ENCODE assay signal across 16 cellular contexts in the genomic region with DNA sequence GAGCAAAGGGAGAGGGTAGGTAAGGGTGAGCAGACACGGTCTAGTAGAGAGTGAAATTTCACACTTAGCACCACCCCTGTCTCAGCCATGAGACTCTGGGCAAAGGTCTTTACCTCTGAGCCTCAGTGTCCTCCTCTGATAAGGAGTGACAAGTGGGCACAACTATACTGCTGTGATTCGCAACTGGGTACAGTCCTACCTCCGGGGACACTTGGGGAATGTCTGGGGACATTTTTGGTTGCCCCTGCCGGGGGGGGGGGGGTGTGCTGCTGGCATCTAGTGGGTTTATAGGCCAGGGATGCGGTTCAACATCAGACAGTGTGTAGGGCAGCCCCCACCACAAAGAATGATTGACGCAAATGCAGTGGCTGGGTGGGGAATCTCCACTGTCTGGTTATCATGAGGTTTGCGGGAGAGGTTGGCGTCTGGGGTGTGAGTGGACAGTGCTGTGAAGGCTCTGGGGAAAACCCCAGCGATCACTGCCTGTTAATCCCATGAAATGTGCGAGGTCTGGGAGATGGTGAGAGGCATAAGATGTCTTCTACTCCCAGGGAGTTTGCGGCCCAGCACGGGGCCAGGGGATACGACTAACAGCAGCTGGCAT. TPM values are rescaled to one million over a fixed set of nuclear protein-coding genes. Genes with fewer than 3 reads are reported as not detected.
DNase-seq lines count a peak whose midpoint lies in the region; ATAC-seq lines count a peak whose summit lies in the region.
"Had no signal": no experiment of that assay in that cellular context is flagged by ENCODE, and none has a peak within 500 bp of the region (broad histone marks: within the 10 kb centered on the region; RNA-seq: fewer than 3 reads in every experiment).

No MANE protein-coding gene starts in this region.

- H3K27me3 Mint-ChIP-seq in activated T-cell treated with anti-CD3 and anti-CD28 coated beads, Interleukin-2, amount 50 U/mL, for 72 hours (ENCODE audit: low read depth), result no peaks in the 10 kb centered on the region
- no peaks in the 10 kb centered on the region for H3K27me3 Mint-ChIP-seq in activated CD8-positive, alpha-beta T cell treated with anti-CD3 and anti-CD28 coated beads, Interleukin-2, amount 10 ng/mL, durations not matched to agents 7 days and 5 days (ENCODE audit: low read depth)
- no peaks in the 10 kb centered on the region for H3K27me3 Mint-ChIP-seq in stimulated activated naive CD8-positive, alpha-beta T cell treated with anti-CD3 and anti-CD28 coated beads, Interleukin-15, Interleukin-2, amounts not matched to agents 100 ng/mL and 50 ng/mL, for 24 hours

- ATAC-seq in activated T-cell treated with anti-CD3 and anti-CD28 coated beads, Interleukin-2, amount 50 U/mL, for 72 hours (replicated peaks in 1 of 2), result peak in 1 of 2 donors; percentile 12
- ATAC-seq in activated CD8-positive, alpha-beta T cell treated with anti-CD3 and anti-CD28 coated beads, Interleukin-2, amount 10 ng/mL, durations not matched to agents 7 days and 5 days, result no peak
- ATAC-seq in GM21737 (IDR thresholded peaks at IDR 0.05; ENCODE audit: unreplicated experiment), result no peak
- no peak for ATAC-seq in GM19324 (IDR thresholded peaks at IDR 0.05; ENCODE audit: low FRiP score, unreplicated experiment)
- ATAC-seq: esophagus mucosa, HepG2, Panc1, pancreas had no signal

- H3K4me1 Mint-ChIP-seq in activated T-cell treated with anti-CD3 and anti-CD28 coated beads, Interleukin-2, amount 50 U/mL, for 72 hours (ENCODE audit: low read depth), result peaks cover 45% of the 10 kb centered on the region
- H3K4me1 Mint-ChIP-seq in activated CD8-positive, alpha-beta T cell treated with anti-CD3 and anti-CD28 coated beads, Interleukin-2, amount 10 ng/mL, durations not matched to agents 7 days and 5 days (ENCODE audit: low read depth), result peaks cover 50% of the 10 kb centered on the region
- peaks cover 55% of the 10 kb centered on the region for H3K4me1 Mint-ChIP-seq in stimulated activated naive CD8-positive, alpha-beta T cell treated with anti-CD3 and anti-CD28 coated beads, Interleukin-15, Interleukin-2, amounts not matched to agents 100 ng/mL and 50 ng/mL, for 24 hours (ENCODE audit: low read depth)

- POLR2A ChIA-PET in activated CD8-positive, alpha-beta T cell treated with anti-CD3 and anti-CD28 coated beads, Interleukin-2, amount 10 ng/mL, durations not matched to agents 7 days and 5 days (lab: Charles Lee), result interaction anchor here (1.6 kb wide), 1 partner anchor 30 kb away, joined by 5 read pairs; no protein-coding TSS in a partner anchor

- no peaks in the 10 kb centered on the region for H3K9me3 Mint-ChIP-seq in activated T-cell treated with anti-CD3 and anti-CD28 coated beads, Interleukin-2, amount 50 U/mL, for 72 hours
- H3K9me3 Mint-ChIP-seq in activated CD8-positive, alpha-beta T cell treated with anti-CD3 and anti-CD28 coated beads, Interleukin-2, amount 10 ng/mL, durations not matched to agents 7 days and 5 days (ENCODE audit: insufficient read depth), result no peaks in the 10 kb centered on the region
- H3K9me3 Mint-ChIP-seq in stimulated activated naive CD8-positive, alpha-beta T cell treated with anti-CD3 and anti-CD28 coated beads, Interleukin-15, Interleukin-2, amounts not matched to agents 100 ng/mL and 50 ng/mL, for 24 hours, result no peaks in the 10 kb centered on the region

- peaks cover 0 to 7% of the 10 kb centered on the region in 2 donors for H3K36me3 Mint-ChIP-seq in activated T-cell treated with anti-CD3 and anti-CD28 coated beads, Interleukin-2, amount 50 U/mL, for 72 hours (ENCODE audit: insufficient read depth in 2 of 2)
- peaks cover 7% of the 10 kb centered on the region for H3K36me3 Mint-ChIP-seq in activated CD8-positive, alpha-beta T cell treated with anti-CD3 and anti-CD28 coated beads, Interleukin-2, amount 10 ng/mL, durations not matched to agents 7 days and 5 days (ENCODE audit: low read depth)
- peaks cover 18% of the 10 kb centered on the region for H3K36me3 Mint-ChIP-seq in stimulated activated naive CD8-positive, alpha-beta T cell treated with anti-CD3 and anti-CD28 coated beads, Interleukin-15, Interleukin-2, amounts not matched to agents 100 ng/mL and 50 ng/mL, for 24 hours (ENCODE audit: low read depth)

- peak in 1 of 2 donors; percentile 35 for DNase-seq in activated T-cell treated with anti-CD3 and anti-CD28 coated beads, Interleukin-2, amount 50 U/mL, for 72 hours
- no peak for DNase-seq in activated T-cell treated with anti-CD3 and anti-CD28 coated beads, Interleukin-2, amount 50 U/mL, for 48 hours
- DNase-seq in activated CD8-positive, alpha-beta T cell treated with anti-CD3 and anti-CD28 coated beads, Interleukin-2, amount 10 ng/mL, durations not matched to agents 7 days and 5 days, result no peak
- DNase-seq in iris pigment epithelial cell (ENCODE audit: low read depth), result peak; percentile 41
- DNase-seq in hepatic stellate cell (ENCODE audit: low spot score), result no peak
- DNase-seq: DMS79, mammary epithelial cell, NCI-H1417 treated with DMSO at 0.1 percent for 48 hours, pancreas, upper lobe of left lung had no signal

- CTCF ChIA-PET in activated CD8-positive, alpha-beta T cell treated with anti-CD3 and anti-CD28 coated beads, Interleukin-2, amount 10 ng/mL, durations not matched to agents 7 days and 5 days (lab: Charles Lee), result interaction anchor here (1.0 kb wide), 1 partner anchor 18 kb away, joined by 3 read pairs; no protein-coding TSS in a partner anchor

- peak overlapping the region; percentile 83 for H3K27ac Mint-ChIP-seq in activated T-cell treated with anti-CD3 and anti-CD28 coated beads, Interleukin-2, amount 50 U/mL, for 72 hours
- peak overlapping the region; percentile 26 for H3K27ac Mint-ChIP-seq in activated CD8-positive, alpha-beta T cell treated with anti-CD3 and anti-CD28 coated beads, Interleukin-2, amount 10 ng/mL, durations not matched to agents 7 days and 5 days
- H3K27ac Mint-ChIP-seq in stimulated activated naive CD8-positive, alpha-beta T cell treated with anti-CD3 and anti-CD28 coated beads, Interleukin-15, Interleukin-2, amounts not matched to agents 100 ng/mL and 50 ng/mL, for 24 hours, result peak overlapping the region; percentile 91

- H3K4me3 Mint-ChIP-seq in activated T-cell treated with anti-CD3 and anti-CD28 coated beads, Interleukin-2, amount 50 U/mL, for 72 hours, result peak overlapping the region; percentile 36 to 53
- H3K4me3 Mint-ChIP-seq in activated CD8-positive, alpha-beta T cell treated with anti-CD3 and anti-CD28 coated beads, Interleukin-2, amount 10 ng/mL, durations not matched to agents 7 days and 5 days, result no peak overlapping the region
- peak overlapping the region; percentile 70 for H3K4me3 Mint-ChIP-seq in stimulated activated naive CD8-positive, alpha-beta T cell treated with anti-CD3 and anti-CD28 coated beads, Interleukin-15, Interleukin-2, amounts not matched to agents 100 ng/mL and 50 ng/mL, for 24 hours

RNA-seq across cellular contexts. Expression of gene NACC1, which starts 4.3 kb away (rescaled TPM):
- 10 to 100 TPM; 53.6 to 76.0 TPM for total RNA-seq in activated T-cell treated with anti-CD3 and anti-CD28 coated beads, Interleukin-2, amount 50 U/mL, for 72 hours
- 10 to 100 TPM; 74.6 to 84.8 TPM for total RNA-seq in activated CD8-positive, alpha-beta T cell treated with anti-CD3 and anti-CD28 coated beads, Interleukin-2, amount 10 ng/mL, durations not matched to agents 7 days and 5 days

RNA-seq across cellular contexts. Expression of gene TRMT1, which starts 5.8 kb away (rescaled TPM):
- 10 to 100 TPM; 41.0 to 46.0 TPM for total RNA-seq in activated T-cell treated with anti-CD3 and anti-CD28 coated beads, Interleukin-2, amount 50 U/mL, for 72 hours
- 10 to 100 TPM; 59.8 to 60.3 TPM for total RNA-seq in activated CD8-positive, alpha-beta T cell treated with anti-CD3 and anti-CD28 coated beads, Interleukin-2, amount 10 ng/mL, durations not matched to agents 7 days and 5 days

RNA-seq across cellular contexts. Expression of gene LYL1, which starts 19.7 kb away (rescaled TPM):
- 1 to 10 TPM; 4.8 to 6.3 TPM for total RNA-seq in activated T-cell treated with anti-CD3 and anti-CD28 coated beads, Interleukin-2, amount 50 U/mL, for 72 hours
- total RNA-seq in activated CD8-positive, alpha-beta T cell treated with anti-CD3 and anti-CD28 coated beads, Interleukin-2, amount 10 ng/mL, durations not matched to agents 7 days and 5 days, result 1 to 10 TPM; 3.3 to 3.8 TPM
- total RNA-seq: mammary epithelial cell had no signal

RNA-seq across cellular contexts. Expression of gene STX10, which starts 27.8 kb away (rescaled TPM):
- total RNA-seq in activated T-cell treated with anti-CD3 and anti-CD28 coated beads, Interleukin-2, amount 50 U/mL, for 72 hours, result 10 to 100 TPM; 73.9 to 89.9 TPM
- 10 to 100 TPM; 68.4 to 69.2 TPM for total RNA-seq in activated CD8-positive, alpha-beta T cell treated with anti-CD3 and anti-CD28 coated beads, Interleukin-2, amount 10 ng/mL, durations not matched to agents 7 days and 5 days

RNA-seq across cellular contexts. Expression of gene IER2, which starts 27.8 kb away (rescaled TPM):
- total RNA-seq in activated T-cell treated with anti-CD3 and anti-CD28 coated beads, Interleukin-2, amount 50 U/mL, for 72 hours, result 100 to 1,000 TPM; 168 to 184 TPM
- 100 to 1,000 TPM; 203 to 210 TPM for total RNA-seq in activated CD8-positive, alpha-beta T cell treated with anti-CD3 and anti-CD28 coated beads, Interleukin-2, amount 10 ng/mL, durations not matched to agents 7 days and 5 days

Comparison
In these comparisons a context has a peak if more than half of its experiments do, and no peak if none do; other contexts are left out.
1. H3K27ac Mint-ChIP-seq: peak in every context shown above with its lines; median percentile 91 in stimulated activated naive CD8-positive, alpha-beta T cell treated with anti-CD3 and anti-CD28 coated beads, Interleukin-15, Interleukin-2, amounts not matched to agents 100 ng/mL and 50 ng/mL, for 24 hours; 83 in activated T-cell treated with anti-CD3 and anti-CD28 coated beads, Interleukin-2, amount 50 U/mL, for 72 hours; 26 in activated CD8-positive, alpha-beta T cell treated with anti-CD3 and anti-CD28 coated beads, Interleukin-2, amount 10 ng/mL, durations not matched to agents 7 days and 5 days.